ENCODE assay signal across 1 cellular context in genomic region chr19:41866284-41866683, GRCh38.
TF ChIP-seq lines count a peak whose summit lies in the region.

No MANE protein-coding gene starts in this region.

TF ChIP-seq in A549, 52 proteins besides CTCF, POLR2A, EP300 and RAD21:
- TF ChIP-seq RNF2 (IDR thresholded peaks at IDR 0.05; ENCODE audit: borderline replicate concordance, low read depth) (no peak), EHMT2 (IDR thresholded peaks at IDR 0.05; ENCODE audit: low read depth) (no peak), RARB (CRISPR knock-in tag; IDR thresholded peaks at IDR 0.05) (peak; percentile 75), PHF8 (IDR thresholded peaks at IDR 0.05; ENCODE audit: borderline replicate concordance, low read depth) (no peak), FOSL2 (IDR thresholded peaks at IDR 0.05) (no peak), FOSL2 (CRISPR knock-in tag; IDR thresholded peaks at IDR 0.05) (no peak), HDAC2 (IDR thresholded peaks at IDR 0.05) (no peak), ELK1 (IDR thresholded peaks at IDR 0.05; ENCODE audit: low read depth, low read length) (no peak), HOXA7 (CRISPR knock-in tag; IDR thresholded peaks at IDR 0.05) (peak; percentile 29; the same call in 1 of the 2 replicates), CBX8 (IDR thresholded peaks at IDR 0.05) (no peak), POLR2AphosphoS2 (conservative IDR thresholded peaks at IDR 0.05; ENCODE audit: low read length) (peak; percentile 86), NPAS2 (CRISPR knock-in tag; IDR thresholded peaks at IDR 0.05; ENCODE audit: borderline replicate concordance) (no peak), MAFK (IDR thresholded peaks at IDR 0.05; ENCODE audit: partially characterized antibody) (no peak), CEBPB (IDR thresholded peaks at IDR 0.05) (no peak), PBX3 (IDR thresholded peaks at IDR 0.05) (no peak), ZNF302 (CRISPR knock-in tag; IDR thresholded peaks at IDR 0.05) (no peak), ATOH8 (CRISPR knock-in tag; IDR thresholded peaks at IDR 0.05; ENCODE audit: low read depth) (no peak), HOXB5 (CRISPR knock-in tag; IDR thresholded peaks at IDR 0.05) (no peak), CHD2 (IDR thresholded peaks at IDR 0.05; ENCODE audit: low read length, partially characterized antibody) (no peak), TFCP2L1 (CRISPR knock-in tag; IDR thresholded peaks at IDR 0.05) (peak; percentile 76; the same call in 1 of the 2 replicates), TP53 (CRISPR knock-in tag; IDR thresholded peaks at IDR 0.05) (no peak), CBX2 (IDR thresholded peaks at IDR 0.05; ENCODE audit: borderline replicate concordance, low read depth) (no peak), ZFP36 (IDR thresholded peaks at IDR 0.05; ENCODE audit: borderline replicate concordance, partially characterized antibody) (no peak), BHLHE40 (IDR thresholded peaks at IDR 0.05; ENCODE audit: low read depth, low read length) (no peak), ZSCAN20 (CRISPR knock-in tag; IDR thresholded peaks at IDR 0.05) (no peak)
